14 cellular contexts compared by ENCODE assay signal in genomic region chr9:81620009-81620405, GRCh38.
DNase-seq lines count a peak whose midpoint lies in the region; ATAC-seq and TF ChIP-seq lines count a peak whose summit lies in the region.
"Had no signal": no experiment of that assay in that cellular context is flagged by ENCODE, and none has a peak within 500 bp of the region (broad histone marks: within the 10 kb centered on the region; RNA-seq: fewer than 3 reads in every experiment).

No MANE protein-coding gene starts in this region.

- H3K27ac ChIP-seq in OCI-LY3 (ENCODE audit: low read length) (no peak overlapping the region), MM.1S (ENCODE audit: low read length) (no peak overlapping the region)
- H3K27ac ChIP-seq: left ventricle myocardium inferior had no signal

- H3K4me3 ChIP-seq in OCI-LY3 (ENCODE audit: low read length) (no peak overlapping the region), MM.1S (ENCODE audit: low read length) (no peak overlapping the region)
- H3K4me3 ChIP-seq: left ventricle myocardium inferior, prostate gland had no signal

- H3K4me2 ChIP-seq in OCI-LY3 (ENCODE audit: low read length): peak overlapping the region; percentile 28
- H3K4me2 ChIP-seq in MM.1S (ENCODE audit: low read depth, low read length): no peak overlapping the region

- H3K36me3 Mint-ChIP-seq in HFFc6 (ENCODE audit: low read depth) (peaks cover 6% of the 10 kb centered on the region; the same call in 1 of the 2 replicates), nephron progenitor cell (ENCODE audit: low read depth) (peaks cover 60% of the 10 kb centered on the region)
- peaks cover 4% of the 10 kb centered on the region for H3K36me3 Mint-ChIP-seq in natural killer cell treated with Interleukin-12 subunit alpha and Interleukin-12 subunit beta and Interleukin-15 and Interleukin-18, amount 100 ng/mL, for 72 hours

- H2AFZ ChIP-seq in OCI-LY3 (ENCODE audit: low read depth, low read length) (no peak overlapping the region), MM.1S (ENCODE audit: low read length) (no peak overlapping the region)

- H3K4me1 Mint-ChIP-seq in HFFc6 (ENCODE audit: low read depth) (peaks cover 17% of the 10 kb centered on the region), nephron progenitor cell (peaks cover 49% of the 10 kb centered on the region)
- H3K4me1 Mint-ChIP-seq in natural killer cell treated with Interleukin-12 subunit alpha and Interleukin-12 subunit beta and Interleukin-15 and Interleukin-18, amount 100 ng/mL, for 72 hours (ENCODE audit: low read depth in 2 of 2): peaks cover 26 to 47% of the 10 kb centered on the region in 2 donors

- H3K27me3 Mint-ChIP-seq in HFFc6 (ENCODE audit: insufficient read depth) (peaks cover 6% of the 10 kb centered on the region), nephron progenitor cell (ENCODE audit: low read depth, poor library complexity) (no peaks in the 10 kb centered on the region)
- H3K27me3 Mint-ChIP-seq in natural killer cell treated with Interleukin-12 subunit alpha and Interleukin-12 subunit beta and Interleukin-15 and Interleukin-18, amount 100 ng/mL, for 72 hours: no peaks in the 10 kb centered on the region

- H3K27ac Mint-ChIP-seq in HFFc6: peak overlapping the region; percentile 60
- H3K27ac Mint-ChIP-seq in natural killer cell treated with Interleukin-12 subunit alpha and Interleukin-12 subunit beta and Interleukin-15 and Interleukin-18, amount 100 ng/mL, for 72 hours: peak overlapping the region; percentile 58 to 63
- H3K27ac Mint-ChIP-seq in nephron progenitor cell: no peak overlapping the region
- H3K27ac Mint-ChIP-seq: T-helper 1 cell treated with Interleukin-12 subunit alpha and Interleukin-12 subunit beta and Interleukin-4 antibody, amounts not matched to agents 30 μg/mL and 1 μg/mL, for 36 hours had no signal

- no peaks in the 10 kb centered on the region for H3K9me2 ChIP-seq in MM.1S (replicated peaks; ENCODE audit: insufficient read depth, low read length)

- H3K79me2 ChIP-seq in OCI-LY3 (ENCODE audit: low read length) (no peaks in the 10 kb centered on the region), MM.1S (ENCODE audit: low read length) (no peaks in the 10 kb centered on the region)

- no peaks in the 10 kb centered on the region for H3K9me3 Mint-ChIP-seq in HFFc6
- no peaks in the 10 kb centered on the region for H3K9me3 Mint-ChIP-seq in natural killer cell treated with Interleukin-12 subunit alpha and Interleukin-12 subunit beta and Interleukin-15 and Interleukin-18, amount 100 ng/mL, for 72 hours
- H3K9me3 Mint-ChIP-seq in nephron progenitor cell: no peaks in the 10 kb centered on the region
- H3K9me3 Mint-ChIP-seq: T-helper 1 cell treated with Interleukin-12 subunit alpha and Interleukin-12 subunit beta and Interleukin-4 antibody, amounts not matched to agents 30 μg/mL and 1 μg/mL, for 36 hours had no signal

- ATAC-seq in GM18519 (IDR thresholded peaks at IDR 0.05; ENCODE audit: low FRiP score, unreplicated experiment): peak; percentile 44
- peak; percentile 81 to 84 for ATAC-seq in natural killer cell treated with Interleukin-12 subunit alpha and Interleukin-12 subunit beta and Interleukin-15 and Interleukin-18, amount 100 ng/mL, for 72 hours

- H4K20me1 ChIP-seq in OCI-LY3 (ENCODE audit: insufficient read depth, low read length) (no peaks in the 10 kb centered on the region), MM.1S (ENCODE audit: insufficient read depth, low read length) (no peaks in the 10 kb centered on the region)

- H3K4me3 Mint-ChIP-seq in HFFc6 (peak overlapping the region; percentile 39; the same call in 1 of the 2 replicates), nephron progenitor cell (no peak overlapping the region)
- H3K4me3 Mint-ChIP-seq in natural killer cell treated with Interleukin-12 subunit alpha and Interleukin-12 subunit beta and Interleukin-15 and Interleukin-18, amount 100 ng/mL, for 72 hours: peak overlapping the region; percentile 76
- H3K4me3 Mint-ChIP-seq: T-helper 1 cell treated with Interleukin-12 subunit alpha and Interleukin-12 subunit beta and Interleukin-4 antibody, amounts not matched to agents 30 μg/mL and 1 μg/mL, for 36 hours had no signal

- H3K9ac ChIP-seq in OCI-LY3 (ENCODE audit: low read length) (no peak overlapping the region), MM.1S (ENCODE audit: low read length) (no peak overlapping the region)

- no peaks in the 10 kb centered on the region for H3F3A ChIP-seq in MM.1S (ENCODE audit: insufficient read depth, low read length)

- no peaks in the 10 kb centered on the region for H3K36me3 ChIP-seq in OCI-LY3 (replicated peaks; ENCODE audit: low read depth, low read length)
- no peaks in the 10 kb centered on the region for H3K36me3 ChIP-seq in MM.1S (replicated peaks; ENCODE audit: insufficient read depth, low read length)
- H3K36me3 ChIP-seq: prostate gland had no signal

- H3K27me3 ChIP-seq in OCI-LY3 (ENCODE audit: low read depth, low read length) (peaks cover 7% of the 10 kb centered on the region; the same call in 1 of the 2 replicates), MM.1S (replicated peaks; ENCODE audit: insufficient read depth, low read length) (no peaks in the 10 kb centered on the region)

- TF ChIP-seq CTCF in HFFc6 (IDR thresholded peaks at IDR 0.05) (no peak), OCI-LY3 (IDR thresholded peaks at IDR 0.05; ENCODE audit: low read depth, low read length) (no peak), nephron progenitor cell (IDR thresholded peaks at IDR 0.05) (no peak), MM.1S (IDR thresholded peaks at IDR 0.05; ENCODE audit: low read length) (no peak)

- H3K9me3 ChIP-seq in OCI-LY3 (ENCODE audit: insufficient read depth, low read length) (no peaks in the 10 kb centered on the region), MM.1S (replicated peaks; ENCODE audit: insufficient read depth, low read length) (no peaks in the 10 kb centered on the region)
- H3K9me3 ChIP-seq: left ventricle myocardium inferior, prostate gland had no signal

- no peak for DNase-seq in HFFc6
- no peak for DNase-seq in natural killer cell treated with Interleukin-12 subunit alpha and Interleukin-12 subunit beta and Interleukin-15 and Interleukin-18, amount 100 ng/mL, for 72 hours (ENCODE audit: low spot score)
- no peak for DNase-seq in NCI-H1092 treated with DMSO at 0.1 percent for 48 hours (lab: John Stamatoyannopoulos, UW)
- no peak for DNase-seq in nephron progenitor cell
- DNase-seq in MM.1S: no peak
- no peak for DNase-seq in activated CD8-positive, alpha-beta memory T cell treated with anti-CD3 and anti-CD28 coated beads, Interleukin-2, amount 50 U/mL, for 4 hours
- DNase-seq: cerebellar nuclear complex, Kasumi-1, left ventricle myocardium inferior, NCI-H526 treated with DMSO at 0.1 percent for 48 hours had no signal

- H3K4me1 ChIP-seq in OCI-LY3 (ENCODE audit: low read length) (peaks cover 12% of the 10 kb centered on the region), MM.1S (ENCODE audit: low read length) (no peaks in the 10 kb centered on the region)
- H3K4me1 ChIP-seq: prostate gland had no signal
